In genomic region chr5:2913306-2913705, GRCh38 we compare ENCODE assay signal across 27 cellular contexts.
"Had no signal": no experiment of that assay in that cellular context is flagged by ENCODE, and none has a peak within 500 bp of the region (broad histone marks: within the 10 kb centered on the region; RNA-seq: fewer than 3 reads in every experiment).

No MANE protein-coding gene starts in this region.

- H3K9me3 ChIP-seq: ascending aorta, neutrophil, ovary, psoas muscle, suprapubic skin, tibial artery, upper lobe of right lung had no signal

- H3K36me3 ChIP-seq: ascending aorta, cardiac muscle cell, left ventricle myocardium inferior, neutrophil, ovary, suprapubic skin, tibial artery, upper lobe of right lung had no signal

- H3K27me3 ChIP-seq: ascending aorta, cardiac muscle cell, neutrophil, ovary, suprapubic skin, tibial artery, upper lobe of right lung had no signal

- H3K4me1 ChIP-seq: ascending aorta, left ventricle myocardium inferior, psoas muscle, suprapubic skin, tibial artery, upper lobe of right lung had no signal

- H3K4me3 ChIP-seq: ascending aorta, cardiac muscle cell, left ventricle myocardium inferior, ovary, psoas muscle, smooth muscle cell, suprapubic skin, tibial artery, upper lobe of right lung had no signal

- ATAC-seq: naive thymus-derived CD4-positive, alpha-beta T cell; psoas muscle; upper lobe of right lung had no signal

- DNase-seq: activated CD4-positive, alpha-beta memory T cell treated with anti-CD3 and anti-CD28 coated beads for 36 hours; activated CD4-positive, alpha-beta T cell treated with anti-CD3 and anti-CD28 coated beads, Interleukin-2, amount 10 ng/mL, durations not matched to agents 24 days and 14 days; activated CD4-positive, CD25-positive, alpha-beta regulatory T cell treated with anti-CD3 and anti-CD28 coated beads, Interleukin-2, amount 50 U/mL, for 72 hours; activated CD8-positive, alpha-beta memory T cell treated with anti-CD3 and anti-CD28 coated beads, Interleukin-2, amount 50 U/mL, for 4 hours; activated gamma-delta T cell; activated naive CD4-positive, alpha-beta T cell treated with anti-CD3 and anti-CD28 coated beads, Interleukin-2, amount 10 ng/mL, durations not matched to agents 7 days and 5 days; activated naive CD8-positive, alpha-beta T cell treated with anti-CD3 and anti-CD28 coated beads, Interleukin-2, amount 10 ng/mL, durations not matched to agents 7 days and 5 days; activated T-cell treated with anti-CD3 and anti-CD28 coated beads, Interleukin-2, amount 50 U/mL, for 1 hour; cortex of kidney; endodermal cell; glutamatergic neuron; left ventricle myocardium inferior; mammary epithelial cell; naive thymus-derived CD4-positive, alpha-beta T cell; ovary; psoas muscle; stimulated activated CD4-positive, alpha-beta T cell treated with anti-CD3 and anti-CD28 coated beads, Interleukin-15, amount 100 ng/mL, for 24 hours; stimulated activated CD4-positive, alpha-beta T cell treated with anti-CD3 and anti-CD28 coated beads, Interleukin-2, amount 100 ng/mL, for 24 hours; stimulated activated naive CD4-positive, alpha-beta T cell; SW 1271; tibial artery; upper lobe of right lung had no signal

- H3K27ac ChIP-seq: ascending aorta, cardiac muscle cell, left ventricle myocardium inferior, neutrophil, ovary, psoas muscle, suprapubic skin, tibial artery, upper lobe of right lung had no signal
